ENCODE assay signal across 1 cellular context in genomic region chr1:858649-859041, GRCh38.
TF ChIP-seq lines count a peak whose summit lies in the region.

No MANE protein-coding gene starts in this region.

TF ChIP-seq in HepG2, 621 proteins besides CTCF, POLR2A, EP300 and RAD21:
- TF ChIP-seq ZNF687 (CRISPR knock-in tag; IDR thresholded peaks at IDR 0.05) (peak; percentile 50), KDM2A (CRISPR knock-in tag; IDR thresholded peaks at IDR 0.05; ENCODE audit: borderline replicate concordance, low read depth) (peak; percentile 50; the same call in 1 of the 2 replicates)
